14 cellular contexts compared by ENCODE assay signal in genomic region chr17:42394838-42395237, GRCh38. TPM values are rescaled to one million over a fixed set of nuclear protein-coding genes. Genes with fewer than 3 reads are reported as not detected.
"Had no signal": no experiment of that assay in that cellular context is flagged by ENCODE, and none has a peak within 500 bp of the region (broad histone marks: within the 10 kb centered on the region; RNA-seq: fewer than 3 reads in every experiment).

No MANE protein-coding gene starts in this region.

- H3K36me3 ChIP-seq: breast epithelium, esophagus squamous epithelium, tibial artery, WERI-Rb-1 had no signal

- H3K27me3 ChIP-seq: breast epithelium, esophagus squamous epithelium, tibial artery had no signal

- H3K9me3 ChIP-seq: breast epithelium, esophagus squamous epithelium, tibial artery had no signal

- H3K4me3 Mint-ChIP-seq: activated CD4-positive, alpha-beta memory T cell treated with anti-CD3 and anti-CD28 coated beads for 36 hours; activated T-helper 1 cell treated with anti-CD3 and anti-CD28 coated beads, Interleukin-12 subunit alpha, Interleukin-12 subunit beta, Interleukin-2, Interleukin-4 antibody, amounts not matched to agents 30 ng/mL and 10 ng/mL and 1 ng/mL, durations not matched to agents 14 hours and 24 hours and 36 hours; immature natural killer cell; nephron progenitor cell had no signal

- H3K4me1 ChIP-seq: breast epithelium had no signal

- H3K9me3 Mint-ChIP-seq: activated CD4-positive, alpha-beta memory T cell treated with anti-CD3 and anti-CD28 coated beads for 36 hours; activated T-helper 1 cell treated with anti-CD3 and anti-CD28 coated beads, Interleukin-12 subunit alpha, Interleukin-12 subunit beta, Interleukin-2, Interleukin-4 antibody, amounts not matched to agents 30 ng/mL and 10 ng/mL and 1 ng/mL, durations not matched to agents 14 hours and 24 hours and 36 hours; immature natural killer cell had no signal

- H3K36me3 Mint-ChIP-seq: activated CD4-positive, alpha-beta memory T cell treated with anti-CD3 and anti-CD28 coated beads for 36 hours; immature natural killer cell had no signal

- H3K27me3 Mint-ChIP-seq: activated CD4-positive, alpha-beta memory T cell treated with anti-CD3 and anti-CD28 coated beads for 36 hours had no signal

- H3K27ac ChIP-seq: breast epithelium, esophagus squamous epithelium, tibial artery, WERI-Rb-1 had no signal

- DNase-seq: activated CD4-positive, alpha-beta memory T cell treated with anti-CD3 and anti-CD28 coated beads for 36 hours; activated naive CD4-positive, alpha-beta T cell treated with Interleukin-2 at 50 U/mL for 16 hours; activated T-cell treated with anti-CD3 and anti-CD28 coated beads for 4 hours; cortex of kidney; esophagus squamous epithelium; immature natural killer cell; nephron progenitor cell; retina; stimulated activated naive CD4-positive, alpha-beta T cell treated with Interleukin-2 at 50 U/mL for 16 hours; substantia nigra; tibial artery; WERI-Rb-1 had no signal

- H3K27ac Mint-ChIP-seq: activated CD4-positive, alpha-beta memory T cell treated with anti-CD3 and anti-CD28 coated beads for 36 hours; activated T-helper 1 cell treated with anti-CD3 and anti-CD28 coated beads, Interleukin-12 subunit alpha, Interleukin-12 subunit beta, Interleukin-2, Interleukin-4 antibody, amounts not matched to agents 30 ng/mL and 10 ng/mL and 1 ng/mL, durations not matched to agents 14 hours and 24 hours and 36 hours; nephron progenitor cell had no signal

- H3K4me3 ChIP-seq: breast epithelium, esophagus squamous epithelium, tibial artery had no signal

RNA-seq across cellular contexts. Expression of gene CAVIN1, which starts 28.2 kb away (rescaled TPM):
- polyA plus RNA-seq: immature natural killer cell had no signal
